8 cellular contexts compared by ENCODE assay signal in genomic region chr1:25642710-25643109, GRCh38. TPM values are rescaled to one million over a fixed set of nuclear protein-coding genes. Genes with fewer than 3 reads are reported as not detected.
A peak's percentile ranks its signal among the peaks of the same experiment; 100 is the strongest.
DNase-seq lines count a peak whose midpoint lies in the region; ATAC-seq and TF ChIP-seq lines count a peak whose summit lies in the region.

No MANE protein-coding gene starts in this region.

- peak; percentile 19 for DNase-seq in NCI-H446 treated with DMSO at 0.1 percent for 48 hours (lab: John Stamatoyannopoulos, UW)
- DNase-seq in activated naive CD4-positive, alpha-beta T cell treated with Interleukin-2 at 50 U/mL for 16 hours = peak; percentile 69
- no peak for DNase-seq in lower lobe of right lung
- no peak for DNase-seq in thoracic aorta (ENCODE audit: low spot score)
- DNase-seq in NCI-H1436 treated with DMSO at 0.1 percent for 48 hours (lab: John Stamatoyannopoulos, UW) = no peak
- DNase-seq in DMS79 treated with DMSO at 0.1 percent for 48 hours (lab: John Stamatoyannopoulos, UW) = no peak

- H3K27me3 ChIP-seq in lower lobe of right lung (ENCODE audit: low read depth) = no peaks in the 10 kb centered on the region
- no peaks in the 10 kb centered on the region for H3K27me3 ChIP-seq in thoracic aorta (replicated peaks; ENCODE audit: insufficient read depth)

- TF ChIP-seq CTCF in lower lobe of right lung (IDR thresholded peaks at IDR 0.05) = no peak
- no peak for TF ChIP-seq CTCF in thoracic aorta (IDR thresholded peaks at IDR 0.05)

- H3K9me3 ChIP-seq in lower lobe of right lung (no peaks in the 10 kb centered on the region), thoracic aorta (peaks cover 7% of the 10 kb centered on the region)

- intact Hi-C loops in lower lobe of right lung (cut with DNase I) = no loop called here

- no peaks in the 10 kb centered on the region for H3K36me3 ChIP-seq in lower lobe of right lung
- H3K36me3 ChIP-seq in thoracic aorta = no peaks in the 10 kb centered on the region

- H3K4me1 ChIP-seq in lower lobe of right lung (peaks cover 21% of the 10 kb centered on the region), thoracic aorta (ENCODE audit: control insufficient read depth in 1 of 2, low read depth in 2 of 2) (peaks cover 13 to 21% of the 10 kb centered on the region in 2 donors)

- H3K4me3 ChIP-seq in lower lobe of right lung = no peak overlapping the region
- H3K4me3 ChIP-seq in thoracic aorta = peak overlapping the region; percentile 11

- ATAC-seq in GM18517 (IDR thresholded peaks at IDR 0.05; ENCODE audit: unreplicated experiment) (peak; percentile 69), lower lobe of right lung (peak; percentile 45 to 61), thoracic aorta (ENCODE audit: insufficient number of reproducible peaks, low FRiP score, low read depth) (no peak), HG03378 (IDR thresholded peaks at IDR 0.05; ENCODE audit: unreplicated experiment) (no peak)

- H3K27ac ChIP-seq in lower lobe of right lung = peak overlapping the region; percentile 58
- H3K27ac ChIP-seq in thoracic aorta = peak overlapping the region in 1 of 2 donors; percentile 34

RNA-seq across cellular contexts. Expression of gene MAN1C1, which starts 26.1 kb away (rescaled TPM):
- total RNA-seq in lower lobe of right lung (20.4 TPM), thoracic aorta (10 to 100 TPM; 21.0 to 26.0 TPM)

Comparison
In these comparisons a context has a peak if more than half of its experiments do, and no peak if none do; other contexts are left out.
1. ATAC-seq: peak in GM18517 (single experiment) and lower lobe of right lung (2 of 2); none in thoracic aorta (single experiment) and HG03378 (single experiment).
2. DNase-seq: peak in NCI-H446 treated with DMSO at 0.1 percent for 48 hours (single experiment) and activated naive CD4-positive, alpha-beta T cell treated with Interleukin-2 at 50 U/mL for 16 hours (single experiment); none in lower lobe of right lung (single experiment), thoracic aorta (single experiment), NCI-H1436 treated with DMSO at 0.1 percent for 48 hours (single experiment) and DMS79 treated with DMSO at 0.1 percent for 48 hours (single experiment).